In the genomic region with DNA sequence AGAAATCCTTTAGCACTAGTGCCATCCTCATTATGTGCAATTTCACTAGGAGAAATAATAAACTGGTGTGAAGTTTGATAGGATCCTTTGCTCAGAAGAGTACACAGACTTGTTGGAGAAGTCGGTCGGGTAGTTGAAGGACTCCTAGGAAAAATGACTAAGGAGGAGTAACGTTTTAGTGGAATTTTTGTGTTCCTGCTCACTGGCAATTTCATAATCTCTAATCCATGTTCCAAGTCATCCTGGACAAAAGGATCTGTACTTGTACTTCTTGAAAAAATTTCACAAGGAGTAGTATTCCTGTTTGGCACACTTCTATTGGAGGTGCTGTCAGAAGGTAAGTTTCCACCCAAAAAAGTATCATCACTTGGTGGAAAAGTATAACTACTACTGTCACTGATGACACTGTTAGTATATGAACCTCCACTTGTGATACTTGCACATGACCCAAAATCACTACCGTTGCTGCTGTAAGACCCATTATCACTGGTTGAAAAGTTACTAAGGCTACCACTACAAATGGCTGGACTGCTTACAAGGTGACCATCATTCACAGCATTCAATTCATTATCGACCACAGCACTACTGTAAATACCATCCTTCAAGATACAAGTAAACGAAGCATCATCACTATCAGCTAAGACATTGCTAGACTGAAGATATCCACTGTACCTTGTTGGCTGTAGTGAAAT, we compare ENCODE assay signal across 20 cellular contexts.
DNase-seq lines count a peak whose midpoint lies in the region; ATAC-seq and TF ChIP-seq lines count a peak whose summit lies in the region.
"Had no signal": no experiment of that assay in that cellular context is flagged by ENCODE, and none has a peak within 500 bp of the region (broad histone marks: within the 10 kb centered on the region; RNA-seq: fewer than 3 reads in every experiment).

No MANE protein-coding gene starts in this region.

- H3K36me3 ChIP-seq in MG63: no peaks in the 10 kb centered on the region
- no peaks in the 10 kb centered on the region for H3K36me3 ChIP-seq in colonic mucosa
- H3K36me3 ChIP-seq: BE2C, cardiac muscle cell, tibial artery had no signal

- peak overlapping the region; percentile 44 for H3K4me3 Mint-ChIP-seq in osteocyte (ENCODE audit: unreplicated experiment)
- H3K4me3 Mint-ChIP-seq: activated CD8-positive, alpha-beta T cell treated with anti-CD3 and anti-CD28 coated beads, Interleukin-2, amount 10 ng/mL, durations not matched to agents 7 days and 5 days; memory B cell had no signal

- no peak for DNase-seq in AG09309 (ENCODE audit: low read depth)
- DNase-seq in MG63: no peak
- DNase-seq in epithelial cell of prostate (ENCODE audit: low read depth, low spot score): no peak
- no peak for DNase-seq in osteocyte (ENCODE audit: extremely low spot score, unreplicated experiment)
- DNase-seq in NCI-H146 (lab: John Stamatoyannopoulos, UW): no peak
- no peak for DNase-seq in colonic mucosa
- DNase-seq in NCI-H1105 treated with DMSO at 0.1 percent for 48 hours (lab: John Stamatoyannopoulos, UW): no peak
- DNase-seq: activated CD8-positive, alpha-beta T cell treated with anti-CD3 and anti-CD28 coated beads, Interleukin-2, amount 10 ng/mL, durations not matched to agents 7 days and 5 days; activated gamma-delta T cell; BE2C; erythroblast; NCI-H187; NCI-H82; occipital lobe; SHP77 treated with DMSO at 0.1 percent for 48 hours; stimulated activated CD8-positive, alpha-beta memory T cell treated with anti-CD3 and anti-CD28 coated beads, Interleukin-4, amount 100 ng/mL, for 48 hours; tibial artery had no signal

- intact Hi-C loops in colonic mucosa (cut with DNase I): no loop called here

- H3K27me3 Mint-ChIP-seq in osteocyte (ENCODE audit: unreplicated experiment): no peaks in the 10 kb centered on the region

- H3K9me3 Mint-ChIP-seq in osteocyte (ENCODE audit: unreplicated experiment): no peaks in the 10 kb centered on the region
- H3K9me3 Mint-ChIP-seq: memory B cell had no signal

- peaks cover 56% of the 10 kb centered on the region for H3K4me1 Mint-ChIP-seq in osteocyte (ENCODE audit: unreplicated experiment)
- H3K4me1 Mint-ChIP-seq: memory B cell had no signal

- no peak overlapping the region for H3K9ac ChIP-seq in colonic mucosa (ENCODE audit: low read depth in 2 of 2, low read length in 2 of 2)

- H3K9me3 ChIP-seq in MG63 (no peaks in the 10 kb centered on the region), colonic mucosa (no peaks in the 10 kb centered on the region)
- H3K9me3 ChIP-seq: BE2C, tibial artery had no signal

- H3K4me3 ChIP-seq in AG09309 (ENCODE audit: control insufficient read depth, low read depth, low read length) (peak overlapping the region; percentile 38), MG63 (peak overlapping the region; percentile 43), colonic mucosa (no peak overlapping the region)
- H3K4me3 ChIP-seq: cardiac muscle cell, tibial artery had no signal

- H3K27ac Mint-ChIP-seq in osteocyte (ENCODE audit: unreplicated experiment): peak overlapping the region; percentile 73
- H3K27ac Mint-ChIP-seq: activated CD8-positive, alpha-beta T cell treated with anti-CD3 and anti-CD28 coated beads, Interleukin-2, amount 10 ng/mL, durations not matched to agents 7 days and 5 days; memory B cell had no signal

- H3K36me3 Mint-ChIP-seq in osteocyte (ENCODE audit: unreplicated experiment): no peaks in the 10 kb centered on the region
- H3K36me3 Mint-ChIP-seq: memory B cell had no signal

- no peaks in the 10 kb centered on the region for H3K4me1 ChIP-seq in colonic mucosa

- no peak for ATAC-seq in GM21515 (IDR thresholded peaks at IDR 0.05; ENCODE audit: unreplicated experiment)
- ATAC-seq: activated CD8-positive, alpha-beta T cell treated with anti-CD3 and anti-CD28 coated beads, Interleukin-2, amount 10 ng/mL, durations not matched to agents 7 days and 5 days had no signal

- TF ChIP-seq CTCF in AG09309 (IDR thresholded peaks at IDR 0.05; ENCODE audit: control insufficient read depth, insufficient read depth, low read depth, low read length, missing control alignments) (no peak), osteocyte (IDR thresholded peaks at IDR 0.05) (no peak), colonic mucosa (IDR thresholded peaks at IDR 0.05) (no peak)

- H3K27ac ChIP-seq in epithelial cell of prostate (peak overlapping the region; percentile 72), colonic mucosa (no peak overlapping the region)
- H3K27ac ChIP-seq: cardiac muscle cell, tibial artery had no signal

- H3K27me3 ChIP-seq in MG63 (no peaks in the 10 kb centered on the region), colonic mucosa (no peaks in the 10 kb centered on the region)
- H3K27me3 ChIP-seq: BE2C, cardiac muscle cell, tibial artery had no signal
